ENCODE assay signal across 22 cellular contexts in the genomic region with DNA sequence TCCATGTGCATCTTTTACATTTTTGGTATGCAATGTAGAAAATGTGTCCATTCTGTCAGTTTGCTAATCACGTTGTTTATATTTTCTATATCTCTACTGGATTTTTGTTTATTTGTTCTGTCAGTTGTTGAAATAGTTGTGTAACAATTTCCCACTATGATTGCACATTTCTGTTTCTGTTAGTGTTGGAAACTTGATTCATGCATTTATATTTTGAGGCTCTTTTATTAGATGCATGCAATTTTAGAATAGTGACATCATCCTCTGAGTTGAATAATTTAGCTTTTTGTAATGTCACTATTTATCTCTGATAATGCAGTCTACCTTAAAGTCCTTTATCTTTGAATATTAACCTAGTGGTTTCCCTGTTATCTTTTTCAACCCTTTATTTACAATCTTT. TPM values are rescaled to one million over a fixed set of nuclear protein-coding genes. Genes with fewer than 3 reads are reported as not detected.
DNase-seq lines count a peak whose midpoint lies in the region; ATAC-seq, FAIRE-seq and TF ChIP-seq lines count a peak whose summit lies in the region.
"Had no signal": no experiment of that assay in that cellular context is flagged by ENCODE, and none has a peak within 500 bp of the region (broad histone marks: within the 10 kb centered on the region; RNA-seq: fewer than 3 reads in every experiment).

No MANE protein-coding gene starts in this region.

- H4K91ac ChIP-seq in IMR-90 (ENCODE audit: insufficient read depth, low read depth, low read length): no peak overlapping the region
- H4K91ac ChIP-seq in mesenchymal stem cell (ENCODE audit: low read length): no peak overlapping the region

- H3K4me3 ChIP-seq in IMR-90 (ENCODE audit: insufficient read depth, low read depth, low read length): no peak overlapping the region
- no peak overlapping the region for H3K4me3 ChIP-seq in K562
- no peak overlapping the region for H3K4me3 ChIP-seq in mesenchymal stem cell (ENCODE audit: insufficient read depth in 1 of 2, low read depth in 1 of 2, low read length in 2 of 2)

- TF ChIP-seq CTCF in IMR-90 (conservative IDR thresholded peaks at IDR 0.05; ENCODE audit: low read depth, low read length) (no peak), K562 (IDR thresholded peaks at IDR 0.05 in 2 of 3, conservative IDR thresholded peaks at IDR 0.05 in 1 of 3; ENCODE audit: insufficient read depth in 2 of 3, low read depth in 1 of 3, low read length in 3 of 3) (no peak)

- BruUV-seq in IMR-90 (replicated peaks; lab: Mats Ljungman, UMichigan) (no TSS peak), K562 (replicated peaks; lab: Mats Ljungman, UMichigan) (no TSS peak)

- FAIRE-seq in K562 (lab: Jason Lieb, UNC): no peak
- FAIRE-seq: H54 had no signal

- intact Hi-C loops in IMR-90 (cut with micrococcal nuclease): loop anchor here (2.0 kb wide), 1 partner anchor 14 kb away; no protein-coding TSS in a partner anchor
- intact Hi-C loops in K562 (cut with micrococcal nuclease): no loop called here

- H3K9ac ChIP-seq in IMR-90 (ENCODE audit: low read depth, low read length) (no peak overlapping the region), K562 (ENCODE audit: insufficient read depth in 1 of 2, low read depth in 2 of 2, low read length in 2 of 2) (no peak overlapping the region), mesenchymal stem cell (ENCODE audit: low read length) (no peak overlapping the region)

- no peak overlapping the region for H2BK15ac ChIP-seq in IMR-90 (ENCODE audit: low read depth, low read length)
- H2BK15ac ChIP-seq in mesenchymal stem cell (ENCODE audit: low read depth, poor library complexity, severe bottlenecking): no peak overlapping the region

- no peaks in the 10 kb centered on the region; the same call in 1 of the 2 replicates for H3K9me1 ChIP-seq in IMR-90 (ENCODE audit: insufficient read depth, low read length)
- H3K9me1 ChIP-seq in K562 (ENCODE audit: control insufficient read depth, insufficient read depth, low read length): no peaks in the 10 kb centered on the region

- H3K4ac ChIP-seq in IMR-90 (ENCODE audit: low read depth, low read length): no peak overlapping the region
- no peak overlapping the region for H3K4ac ChIP-seq in mesenchymal stem cell (ENCODE audit: low read depth in 1 of 2, low read length in 2 of 2)

- POLR2A ChIA-PET in IMR-90 (lab: Charles Lee; ENCODE audit: unreplicated experiment) (no interaction called here), K562 (lab: Yijun Ruan, JAX) (no interaction called here)

- no CpG with 5 or more reads among the region's 1 CpG for WGBS in IMR-90 (ENCODE audit: extremely low coverage in 2 of 2, insufficient read length in 1 of 2), 2 experiments
- 4% methylated on average over 1 of the region's 1 CpG for WGBS in K562 (ENCODE audit: insufficient coverage, low coverage, missing lambda C conversion rate)
- WGBS in mesenchymal stem cell: no CpG with 5 or more reads among the region's 1 CpG

- H3K27me3 ChIP-seq in IMR-90 (ENCODE audit: control insufficient read depth, insufficient read depth, low read length): no peaks in the 10 kb centered on the region
- H3K27me3 ChIP-seq in K562 (ENCODE audit: control insufficient read depth in 2 of 2, insufficient read depth in 2 of 2, low read length in 2 of 2): peaks cover 0 to 9% of the 10 kb centered on the region in 2 experiments; a peak in 3 of 5 replicates
- no peaks in the 10 kb centered on the region for H3K27me3 ChIP-seq in mesenchymal stem cell (ENCODE audit: control insufficient read depth in 1 of 2, insufficient read depth in 1 of 2, low read length in 2 of 2)

- no peak for TF ChIP-seq RAD21 in IMR-90 (IDR thresholded peaks at IDR 0.05; ENCODE audit: low read length)
- no peak for TF ChIP-seq RAD21 in K562 (CRISPR knock-in tag; conservative IDR thresholded peaks at IDR 0.05 in 1 of 2, IDR thresholded peaks at IDR 0.05 in 1 of 2)

- peak; percentile 37; the same call in 1 of the 2 replicates for ATAC-seq in IMR-90 (ENCODE audit: low read depth)
- ATAC-seq in K562: no peak
- ATAC-seq in GM18511 (IDR thresholded peaks at IDR 0.05; ENCODE audit: unreplicated experiment): no peak

- in situ Hi-C loops in IMR-90 (cut with MboI; ENCODE audit: low sequenced_read_pairs): no loop called here
- in situ Hi-C loops in K562 (cut with MboI): no loop called here

- H3K79me1 ChIP-seq in IMR-90 (ENCODE audit: low read depth in 1 of 2, low read length in 2 of 2) (no peaks in the 10 kb centered on the region), mesenchymal stem cell (replicated peaks; ENCODE audit: low read length, poor library complexity, severe bottlenecking) (no peaks in the 10 kb centered on the region)

- no peak overlapping the region for H2AK9ac ChIP-seq in IMR-90 (replicated peaks; ENCODE audit: low read depth, low read length, poor library complexity)

- H4K8ac ChIP-seq in IMR-90 (ENCODE audit: low read depth in 2 of 2, low read length in 2 of 2): no peak overlapping the region
- no peak overlapping the region for H4K8ac ChIP-seq in mesenchymal stem cell (ENCODE audit: low read length)

- H3K18ac ChIP-seq in IMR-90 (ENCODE audit: low read depth, low read length) (no peak overlapping the region), mesenchymal stem cell (ENCODE audit: low read depth in 1 of 2, low read length in 2 of 2) (no peak overlapping the region)

- H2BK12ac ChIP-seq in mesenchymal stem cell (ENCODE audit: low read length in 2 of 2): no peak overlapping the region

- TF ChIP-seq POLR2A in IMR-90 (IDR thresholded peaks at IDR 0.05; ENCODE audit: low read depth, low read length): no peak
- no peak for TF ChIP-seq POLR2A in K562 (conservative IDR thresholded peaks at IDR 0.05)

- no peak for TF ChIP-seq EP300 in K562 (IDR thresholded peaks at IDR 0.05; ENCODE audit: low read length)

- H2AFZ ChIP-seq in IMR-90 (replicated peaks; ENCODE audit: low read length, poor library complexity) (no peak overlapping the region), K562 (ENCODE audit: low read depth, low read length) (no peak overlapping the region), mesenchymal stem cell (ENCODE audit: low read depth, low read length) (no peak overlapping the region)

- no peak overlapping the region for H4K5ac ChIP-seq in IMR-90 (ENCODE audit: low read depth, low read length)

- H3K4me1 ChIP-seq in IMR-90 (ENCODE audit: control insufficient read depth, insufficient read depth, low read length) (peaks cover 8% of the 10 kb centered on the region), K562 (replicated peaks in 1 of 2; ENCODE audit: control insufficient read depth in 2 of 2, insufficient read depth in 2 of 2, low read length in 2 of 2) (peaks cover 0 to 4% of the 10 kb centered on the region in 2 experiments; a peak in 2 of 5 replicates), mesenchymal stem cell (ENCODE audit: control insufficient read depth, insufficient read depth, low read depth, low read length) (peaks cover 3% of the 10 kb centered on the region)

- dilution Hi-C loops in IMR-90 (cut with HindIII; ENCODE audit: low sequenced_read_pairs, unreplicated experiment): no loop called here

- H3K79me2 ChIP-seq in K562 (ENCODE audit: control insufficient read depth, insufficient read depth, low read length): no peaks in the 10 kb centered on the region

- DNase-seq in EH (ENCODE audit: low read depth): peak; percentile 32
- peak; percentile 41 for DNase-seq in IMR-90
- DNase-seq in K562 (ENCODE audit: extremely low read depth in 1 of 4, low spot score in 3 of 4): no peak
- DNase-seq in mesenchymal stem cell: peak; percentile 69
- DNase-seq in NCI-H82 treated with DMSO at 0.1 percent for 48 hours (lab: John Stamatoyannopoulos, UW; ENCODE audit: unreplicated experiment): no peak
- DNase-seq in NCI-H2227 (lab: John Stamatoyannopoulos, UW; ENCODE audit: unreplicated experiment): no peak
- DNase-seq: ACHN, AML-193, DMS79 treated with DMSO at 0.1 percent for 48 hours, Karpas-422, NCI-H1092 treated with DMSO at 0.1 percent for 48 hours, NCI-H146, NCI-H2081, NCI-H510A treated with DMSO at 0.1 percent for 48 hours, NCI-H774, SHP77 had no signal

- CTCF ChIA-PET in IMR-90 (lab: Yijun Ruan, JAX) (interaction anchor here (0.7 kb wide), 2 partner anchors 101 to 661 kb away, joined by 3 read pairs; no protein-coding TSS in a partner anchor), K562 (lab: Yijun Ruan, JAX; ENCODE audit: low intra/inter-chr PET ratio) (no interaction called here)

- H2AK5ac ChIP-seq in IMR-90 (ENCODE audit: low read depth, low read length) (no peak overlapping the region), mesenchymal stem cell (ENCODE audit: low read length, severe bottlenecking) (no peak overlapping the region)

- H2BK20ac ChIP-seq in IMR-90 (ENCODE audit: low read depth, low read length): no peak overlapping the region

- no peak overlapping the region for H3K27ac ChIP-seq in IMR-90 (ENCODE audit: insufficient read depth, low read length)
- no peak overlapping the region for H3K27ac ChIP-seq in K562 (ENCODE audit: extremely low read depth, low read depth, low read length)
- no peak overlapping the region for H3K27ac ChIP-seq in mesenchymal stem cell (ENCODE audit: low read length, poor library complexity, severe bottlenecking)
- H3K27ac ChIP-seq: C4-2B had no signal

- H3K36me3 ChIP-seq in IMR-90 (ENCODE audit: control insufficient read depth, insufficient read depth, low read length) (no peaks in the 10 kb centered on the region), K562 (ENCODE audit: control insufficient read depth, insufficient read depth, low read length) (no peaks in the 10 kb centered on the region), mesenchymal stem cell (ENCODE audit: control insufficient read depth in 1 of 2, insufficient read depth in 2 of 2, low read depth in 1 of 2, low read length in 2 of 2) (no peaks in the 10 kb centered on the region)

- H3K56ac ChIP-seq in IMR-90 (ENCODE audit: extremely low read depth, insufficient read depth, low read length): no peak overlapping the region

- H3K23ac ChIP-seq in IMR-90 (ENCODE audit: low read depth, low read length) (no peak overlapping the region), mesenchymal stem cell (ENCODE audit: low read length in 2 of 2) (no peak overlapping the region)

- H3K9me3 ChIP-seq in IMR-90 (ENCODE audit: control insufficient read depth, insufficient read depth, low read length): no peaks in the 10 kb centered on the region
- no peaks in the 10 kb centered on the region for H3K9me3 ChIP-seq in K562 (replicated peaks; ENCODE audit: control insufficient read depth, insufficient read depth, low read depth, low read length)
- H3K9me3 ChIP-seq in mesenchymal stem cell (ENCODE audit: control insufficient read depth, low read length): no peaks in the 10 kb centered on the region

- H2BK5ac ChIP-seq in IMR-90 (ENCODE audit: low read depth, low read length, poor library complexity, severe bottlenecking) (no peak overlapping the region), mesenchymal stem cell (ENCODE audit: low read depth, low read length, poor library complexity, severe bottlenecking) (no peak overlapping the region)

- H4K20me1 ChIP-seq in IMR-90 (ENCODE audit: insufficient read depth, low read length): no peaks in the 10 kb centered on the region
- H4K20me1 ChIP-seq in K562 (replicated peaks; ENCODE audit: control insufficient read depth, insufficient read depth, low read length): no peaks in the 10 kb centered on the region

- H3K14ac ChIP-seq in IMR-90 (replicated peaks; ENCODE audit: low read depth, low read length) (no peak overlapping the region), mesenchymal stem cell (ENCODE audit: low read length in 2 of 2) (no peak overlapping the region)

- H2BK120ac ChIP-seq in IMR-90 (ENCODE audit: low read depth, low read length): no peak overlapping the region
- H2BK120ac ChIP-seq in mesenchymal stem cell (ENCODE audit: low read depth, low read length): no peak overlapping the region

- peak overlapping the region; percentile 29; the same call in 1 of the 2 replicates for H3K4me2 ChIP-seq in IMR-90 (ENCODE audit: low read depth, low read length)
- H3K4me2 ChIP-seq in K562 (ENCODE audit: insufficient read depth, low read length): no peak overlapping the region
- no peak overlapping the region for H3K4me2 ChIP-seq in mesenchymal stem cell (ENCODE audit: low read length, poor library complexity, severe bottlenecking)

RNA-seq across cellular contexts. Expression of gene LECT2, which starts 25.9 kb away (rescaled TPM):
- total RNA-seq in IMR-90 (2012; rRNA removed) (not detected in 2 replicates), K562 (2014; rRNA removed) (not detected in 2 replicates), K562 (2014; rRNA removed; fragmentation: Illumina TruSeq; extraction: Trizol) (not detected in 2 replicates), K562 (2015; rRNA removed; fragmentation: Illumina TruSeq; extraction: Trizol) (not detected in 2 replicates), K562 (2021) (not detected in 2 replicates)
- polyA plus RNA-seq in IMR-90 (2012; rRNA removed) (not detected in 2 replicates), K562 (2011; rRNA removed) (not detected in 2 replicates), K562 (2014; fragmentation: Illumina TruSeq; extraction: Trizol) (not detected in 2 replicates), K562 (2014; fragmentation: Nextera tagmentation; extraction: Ambion mirVana) (not detected), K562 (2014; rRNA removed) (not detected in 2 replicates)
- polyA plus RNA-seq in IMR-90 (2012; cell fraction: cytosol; rRNA removed): not detected in 2 replicates
- not detected in 2 replicates for polyA plus RNA-seq in IMR-90 (2012; cell fraction: nucleus; rRNA removed; ENCODE audit: low replicate concordance)
- total RNA-seq in K562 (2011; cell fraction: chromatin; rRNA removed; ENCODE audit: low replicate concordance): not detected in 2 replicates
- not detected in 2 replicates for total RNA-seq in K562 (2011; cell fraction: nucleolus; rRNA removed)
- not detected in 2 replicates for total RNA-seq in K562 (2011; cell fraction: nucleoplasm; rRNA removed)
- polyA plus RNA-seq in K562 (2011; cell fraction: cytosol; rRNA removed): not detected in 2 replicates
- polyA plus RNA-seq in K562 (2011; cell fraction: nucleus; rRNA removed): not detected in 2 replicates
- polyA plus RNA-seq in K562 (2012): not detected in 2 replicates
- not detected in 2 replicates for polyA minus RNA-seq in K562 (2011; rRNA and poly(A)+ RNA removed)
- not detected in 2 replicates for polyA minus RNA-seq in K562 (2011; cell fraction: cytosol; rRNA and poly(A)+ RNA removed)
- polyA minus RNA-seq in K562 (2011; cell fraction: nucleus; rRNA and poly(A)+ RNA removed): not detected in 2 replicates
- polyA plus RNA-seq in mesenchymal stem cell (2013, experiment 1 of 2): not detected
- 0.08 TPM for polyA plus RNA-seq in mesenchymal stem cell (2013, experiment 2 of 2)
- total RNA-seq: G401, HT-29, RPMI7951 had no signal

RNA-seq across cellular contexts. Expression of gene TGFBI, which starts 48.1 kb away (rescaled TPM):
- total RNA-seq in IMR-90 (2012; rRNA removed): 483 and 618 TPM in 2 replicates
- polyA plus RNA-seq in IMR-90 (2012; rRNA removed): 1,362 and 1,551 TPM in 2 replicates
- 790 and 1,298 TPM in 2 replicates for polyA plus RNA-seq in IMR-90 (2012; cell fraction: cytosol; rRNA removed)
- 1,060 and 1,205 TPM in 2 replicates for polyA plus RNA-seq in IMR-90 (2012; cell fraction: nucleus; rRNA removed; ENCODE audit: low replicate concordance)
- total RNA-seq in K562 (2011; cell fraction: chromatin; rRNA removed; ENCODE audit: low replicate concordance): 0.21 TPM in 1 of 2 replicates, not detected in the other
- not detected in 2 replicates for total RNA-seq in K562 (2011; cell fraction: nucleolus; rRNA removed)
- total RNA-seq in K562 (2011; cell fraction: nucleoplasm; rRNA removed): 0.61 TPM in 1 of 2 replicates, not detected in the other
- 0.05 TPM in 1 of 2 replicates, not detected in the other for total RNA-seq in K562 (2014; rRNA removed)
- not detected in 2 replicates for total RNA-seq in K562 (2014; rRNA removed; fragmentation: Illumina TruSeq; extraction: Trizol)
- not detected in 2 replicates for total RNA-seq in K562 (2015; rRNA removed; fragmentation: Illumina TruSeq; extraction: Trizol)
- 0.62 and 0.98 TPM in 2 replicates for total RNA-seq in K562 (2021)
- 0.08 TPM in 1 of 2 replicates, not detected in the other for polyA plus RNA-seq in K562 (2011; rRNA removed)
- 0.06 TPM in 1 of 2 replicates, not detected in the other for polyA plus RNA-seq in K562 (2011; cell fraction: cytosol; rRNA removed)
- polyA plus RNA-seq in K562 (2011; cell fraction: nucleus; rRNA removed): 0.04 and 0.26 TPM in 2 replicates
- 0.18 TPM in 1 of 2 replicates, not detected in the other for polyA plus RNA-seq in K562 (2012)
- not detected in 2 replicates for polyA plus RNA-seq in K562 (2014; fragmentation: Illumina TruSeq; extraction: Trizol)
- polyA plus RNA-seq in K562 (2014; fragmentation: Nextera tagmentation; extraction: Ambion mirVana): not detected
- polyA plus RNA-seq in K562 (2014; rRNA removed): not detected in 2 replicates
- not detected in 2 replicates for polyA minus RNA-seq in K562 (2011; rRNA and poly(A)+ RNA removed)
- polyA minus RNA-seq in K562 (2011; cell fraction: cytosol; rRNA and poly(A)+ RNA removed): 0.57 and 1.6 TPM in 2 replicates
- polyA minus RNA-seq in K562 (2011; cell fraction: nucleus; rRNA and poly(A)+ RNA removed): not detected in 2 replicates
- polyA plus RNA-seq in mesenchymal stem cell (2013, experiment 1 of 2): 1,930 TPM
- 1,910 TPM for polyA plus RNA-seq in mesenchymal stem cell (2013, experiment 2 of 2)
- total RNA-seq: G401 had no signal

Comparison
In these comparisons a context has a peak if more than half of its experiments do, and no peak if none do; other contexts are left out.
1. DNase-seq: peak in EH (single experiment), IMR-90 (single experiment) and mesenchymal stem cell (single experiment); none in K562 (0 of 4), NCI-H82 treated with DMSO at 0.1 percent for 48 hours (single experiment) and NCI-H2227 (single experiment).
2. RNA of gene TGFBI, which starts 48.1 kb away (total RNA-seq): 483 to 618 TPM in IMR-90; 0.05 to 0.98 TPM in K562; every median in the first group is over 100 times any median in the second.